ENCODE assay signal across 8 cellular contexts in the genomic region with DNA sequence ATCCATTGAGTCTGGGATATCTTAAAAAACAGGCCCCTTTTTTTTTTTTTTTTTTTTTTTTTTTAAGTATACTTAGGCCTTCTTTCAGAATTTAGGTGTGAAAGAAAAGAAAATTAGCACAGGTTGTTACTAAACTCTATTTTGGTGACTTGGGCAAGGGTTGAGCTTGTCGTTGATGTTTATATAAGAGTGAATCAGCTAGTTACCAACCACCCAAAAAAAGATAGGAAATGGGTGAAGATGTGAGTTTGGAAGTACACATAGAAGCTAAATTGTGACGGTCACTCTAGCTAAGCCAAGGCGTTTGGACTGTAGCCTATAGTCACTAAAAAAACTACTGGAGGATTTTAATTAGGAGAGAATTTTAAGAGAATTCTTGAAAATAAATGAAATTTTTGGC.
"Had no signal": no experiment of that assay in that cellular context is flagged by ENCODE, and none has a peak within 500 bp of the region (broad histone marks: within the 10 kb centered on the region; RNA-seq: fewer than 3 reads in every experiment).

No MANE protein-coding gene starts in this region.

- DNase-seq: IMR-90, KBM-7, KG1 had no signal

- ATAC-seq: K562 had no signal

- H3K4me2 ChIP-seq: KMS-11 had no signal

- H3K9ac ChIP-seq: KMS-11 had no signal

- H3K4me3 ChIP-seq: K562 had no signal

- H3K4me1 Mint-ChIP-seq: IgD-negative memory B cell had no signal

- FAIRE-seq: HTR-8/SVneo, K562 had no signal

- H3K4me3 Mint-ChIP-seq: IgD-negative memory B cell had no signal

- H3K27ac Mint-ChIP-seq: IgD-negative memory B cell had no signal

- H3K27ac ChIP-seq: HL-60, KMS-11 had no signal

- H3K36me3 Mint-ChIP-seq: IgD-negative memory B cell had no signal

- H3K27me3 Mint-ChIP-seq: IgD-negative memory B cell had no signal
